In genomic region chr6:42025066-42025789, GRCh38 we compare ENCODE assay signal across 8 cellular contexts. TPM values are rescaled to one million over a fixed set of nuclear protein-coding genes. Genes with fewer than 3 reads are reported as not detected.
A peak's percentile ranks its signal among the peaks of the same experiment; 100 is the strongest.
DNase-seq lines count a peak whose midpoint lies in the region; ATAC-seq and TF ChIP-seq lines count a peak whose summit lies in the region.

No MANE protein-coding gene starts in this region.

- TF ChIP-seq CTCF in OCI-LY3 (IDR thresholded peaks at IDR 0.05; ENCODE audit: low read depth, low read length): no peak

- no peaks in the 10 kb centered on the region for H4K20me1 ChIP-seq in OCI-LY3 (ENCODE audit: insufficient read depth, low read length)

- no peak for DNase-seq in activated T-cell treated with anti-CD3 and anti-CD28 coated beads, Interleukin-2, amount 50 U/mL, for 24 hours
- DNase-seq in activated T-cell treated with anti-CD3 and anti-CD28 coated beads for 4 hours (no peak), activated gamma-delta T cell (lab: John Stamatoyannopoulos, UW) (no peak), NCI-H2227 (lab: John Stamatoyannopoulos, UW; ENCODE audit: unreplicated experiment) (no peak), mucosa of gallbladder (ENCODE audit: low spot score) (no peak)
- DNase-seq in stimulated activated naive B cell treated with anti-CD40 and anti-IgM and Interleukin-4, amounts not matched to agents 10 μg/mL and 1 μg/mL and 100 μg/mL, for 72 hours: peak; percentile 94

- H3K27ac ChIP-seq in OCI-LY3 (ENCODE audit: low read length): peak overlapping the region; percentile 53

- peak overlapping the region; percentile 40 for H3K4me3 ChIP-seq in OCI-LY3 (ENCODE audit: low read length)

- peaks cover 55% of the 10 kb centered on the region for H3K36me3 Mint-ChIP-seq in activated T-cell treated with anti-CD3 and anti-CD28 coated beads, Interleukin-2, amount 50 U/mL, for 24 hours (ENCODE audit: low read depth)
- peaks cover 7 to 13% of the 10 kb centered on the region in 2 donors for H3K36me3 Mint-ChIP-seq in stimulated activated naive B cell treated with anti-CD40 and anti-IgM and Interleukin-4, amounts not matched to agents 10 μg/mL and 1 μg/mL and 100 μg/mL, for 72 hours

- H3K4me1 Mint-ChIP-seq in activated T-cell treated with anti-CD3 and anti-CD28 coated beads, Interleukin-2, amount 50 U/mL, for 24 hours (ENCODE audit: low read depth): peaks cover 93% of the 10 kb centered on the region
- peaks cover 65 to 99% of the 10 kb centered on the region in 2 donors for H3K4me1 Mint-ChIP-seq in stimulated activated naive B cell treated with anti-CD40 and anti-IgM and Interleukin-4, amounts not matched to agents 10 μg/mL and 1 μg/mL and 100 μg/mL, for 72 hours

- no peaks in the 10 kb centered on the region for H3K27me3 ChIP-seq in OCI-LY3 (ENCODE audit: low read depth, low read length)

- H3K27me3 Mint-ChIP-seq in activated T-cell treated with anti-CD3 and anti-CD28 coated beads, Interleukin-2, amount 50 U/mL, for 24 hours: no peaks in the 10 kb centered on the region
- no peaks in the 10 kb centered on the region for H3K27me3 Mint-ChIP-seq in stimulated activated naive B cell treated with anti-CD40 and anti-IgM and Interleukin-4, amounts not matched to agents 10 μg/mL and 1 μg/mL and 100 μg/mL, for 72 hours

- H3K9me3 ChIP-seq in OCI-LY3 (ENCODE audit: insufficient read depth, low read length): no peaks in the 10 kb centered on the region

- peaks cover 4% of the 10 kb centered on the region for H3K9me3 Mint-ChIP-seq in activated T-cell treated with anti-CD3 and anti-CD28 coated beads, Interleukin-2, amount 50 U/mL, for 24 hours
- H3K9me3 Mint-ChIP-seq in stimulated activated naive B cell treated with anti-CD40 and anti-IgM and Interleukin-4, amounts not matched to agents 10 μg/mL and 1 μg/mL and 100 μg/mL, for 72 hours: peaks cover 0 to 7% of the 10 kb centered on the region in 2 donors

- peak overlapping the region; percentile 60 for H2AFZ ChIP-seq in OCI-LY3 (ENCODE audit: low read depth, low read length)

- H3K36me3 ChIP-seq in OCI-LY3 (replicated peaks; ENCODE audit: low read depth, low read length): no peaks in the 10 kb centered on the region

- peak overlapping the region; percentile 98 for H3K27ac Mint-ChIP-seq in activated T-cell treated with anti-CD3 and anti-CD28 coated beads, Interleukin-2, amount 50 U/mL, for 24 hours
- peak overlapping the region; percentile 95 for H3K27ac Mint-ChIP-seq in stimulated activated naive B cell treated with anti-CD40 and anti-IgM and Interleukin-4, amounts not matched to agents 10 μg/mL and 1 μg/mL and 100 μg/mL, for 72 hours

- peak overlapping the region; percentile 73 for H3K4me2 ChIP-seq in OCI-LY3 (ENCODE audit: low read length)

- no peak overlapping the region for H3K4me3 Mint-ChIP-seq in activated T-cell treated with anti-CD3 and anti-CD28 coated beads, Interleukin-2, amount 50 U/mL, for 24 hours
- peak overlapping the region; percentile 70 to 72 for H3K4me3 Mint-ChIP-seq in stimulated activated naive B cell treated with anti-CD40 and anti-IgM and Interleukin-4, amounts not matched to agents 10 μg/mL and 1 μg/mL and 100 μg/mL, for 72 hours

- ATAC-seq in HG02798 (IDR thresholded peaks at IDR 0.05; ENCODE audit: poor library complexity, unreplicated experiment): peak; percentile 59
- peak; percentile 90 to 91 for ATAC-seq in stimulated activated naive B cell treated with anti-CD40 and anti-IgM and Interleukin-4, amounts not matched to agents 10 μg/mL and 1 μg/mL and 100 μg/mL, for 72 hours (replicated peaks)

- H3K9ac ChIP-seq in OCI-LY3 (ENCODE audit: low read length): peak overlapping the region; percentile 31; the same call in 1 of the 2 replicates

- no peaks in the 10 kb centered on the region for H3K79me2 ChIP-seq in OCI-LY3 (ENCODE audit: low read length)

- peaks cover 20% of the 10 kb centered on the region for H3K4me1 ChIP-seq in OCI-LY3 (ENCODE audit: low read length)

RNA-seq across cellular contexts. Expression of gene TAF8, which starts 25.1 kb away (rescaled TPM):
- total RNA-seq in mucosa of gallbladder: 26.3 TPM
